ENCODE assay signal across 1 cellular context in genomic region chr6:37362101-37362823, GRCh38.
TF ChIP-seq lines count a peak whose summit lies in the region.

No MANE protein-coding gene starts in this region.

TF ChIP-seq in HEK293, 187 proteins besides CTCF, POLR2A, EP300 and RAD21 (continued from another document):
- TF ChIP-seq MEIS1 (CRISPR knock-in tag; IDR thresholded peaks at IDR 0.05; ENCODE audit: borderline replicate concordance) (no peak), ZNF558 (tag by site-specific recombination; IDR thresholded peaks at IDR 0.05) (peak; percentile 47; the same call in 1 of the 2 replicates)
